Comparison of ENCODE assay signal across 9 cellular contexts in genomic region chr19:5718032-5718578, GRCh38. TPM values are rescaled to one million over a fixed set of nuclear protein-coding genes. Genes with fewer than 3 reads are reported as not detected.
DNase-seq lines count a peak whose midpoint lies in the region; ATAC-seq, FAIRE-seq and TF ChIP-seq lines count a peak whose summit lies in the region.
"Had no signal": no experiment of that assay in that cellular context is flagged by ENCODE, and none has a peak within 500 bp of the region (broad histone marks: within the 10 kb centered on the region; RNA-seq: fewer than 3 reads in every experiment).

No MANE protein-coding gene starts in this region.

- H3K27me3 ChIP-seq in BE2C = no peaks in the 10 kb centered on the region
- H3K27me3 ChIP-seq in ascending aorta = no peaks in the 10 kb centered on the region

- FAIRE-seq in H54 (lab: Jason Lieb, UNC) = no peak
- FAIRE-seq: colon had no signal

- no peak for TF ChIP-seq POLR2A in H54 (IDR thresholded peaks at IDR 0.05; ENCODE audit: low read depth, low read length)

- H3K36me3 Mint-ChIP-seq in naive B cell = no peaks in the 10 kb centered on the region

- ATAC-seq in naive B cell (ENCODE audit: low read depth in 2 of 2) = no peak

- TF ChIP-seq CTCF in BE2C (IDR thresholded peaks at IDR 0.05; ENCODE audit: low read depth, low read length) = no peak
- TF ChIP-seq CTCF in ascending aorta (IDR thresholded peaks at IDR 0.05) = no peak

- peaks cover 30% of the 10 kb centered on the region for H3K36me3 ChIP-seq in BE2C
- peaks cover 9 to 14% of the 10 kb centered on the region in 2 donors for H3K36me3 ChIP-seq in ascending aorta

- no peaks in the 10 kb centered on the region for H3K27me3 Mint-ChIP-seq in naive B cell

- peaks cover 10 to 33% (median 21%) of the 10 kb centered on the region in 3 donors for H3K4me1 Mint-ChIP-seq in naive B cell

- H3K9me3 ChIP-seq in BE2C (no peaks in the 10 kb centered on the region), ascending aorta (no peaks in the 10 kb centered on the region)

- H3K4me1 ChIP-seq in BE2C (no peaks in the 10 kb centered on the region), ascending aorta (peaks cover 5 to 13% of the 10 kb centered on the region in 2 donors)

- DNase-seq in BE2C (no peak), M059J (ENCODE audit: low read depth) (peak; percentile 54), ascending aorta (ENCODE audit: low spot score in 2 of 2) (no peak), naive B cell (no peak), NCI-H1436 treated with DMSO at 0.1 percent for 48 hours (lab: John Stamatoyannopoulos, UW) (no peak), H54 (ENCODE audit: insufficient read length, low spot score) (no peak), NCI-H2081 (lab: John Stamatoyannopoulos, UW) (no peak), NCI-H510A (lab: John Stamatoyannopoulos, UW) (no peak)

- H3K27ac Mint-ChIP-seq in naive B cell = peak overlapping the region; percentile 87 to 98 (median 97)

- intact Hi-C loops in ascending aorta (cut with DNase I) = no loop called here

- H3K9me3 Mint-ChIP-seq in naive B cell = no peaks in the 10 kb centered on the region

- H3K4me3 ChIP-seq in BE2C (ENCODE audit: low read depth, low read length) (peak overlapping the region; percentile 100), ascending aorta (peak overlapping the region; percentile 68 to 99)

- no peak overlapping the region for H3K27ac ChIP-seq in ascending aorta

- peak overlapping the region in 7 of 8 donors; percentile 70 to 98 (median 95) for H3K4me3 Mint-ChIP-seq in naive B cell

RNA-seq across cellular contexts. Expression of gene LONP1, which starts 1.8 kb away (rescaled TPM):
- 761 TPM for polyA plus RNA-seq in BE2C (2012; ENCODE audit: insufficient read depth, insufficient read length, low read depth)
- 53.1 and 71.2 TPM in 2 replicates for total RNA-seq in M059J (2014; rRNA removed; shearing (Covaris generic))
- 60.0 TPM for total RNA-seq in ascending aorta
- polyA plus RNA-seq in naive B cell (ENCODE audit: low read depth in 6 of 6) = 10 to 100 TPM; 16.7 to 40.6 (median 21.7) TPM

RNA-seq across cellular contexts. Expression of gene CATSPERD, which starts 2.3 kb away (rescaled TPM):
- not detected for polyA plus RNA-seq in BE2C (2012; ENCODE audit: insufficient read depth, insufficient read length, low read depth)
- total RNA-seq in M059J (2014; rRNA removed; shearing (Covaris generic)) = not detected in 2 replicates
- not detected for total RNA-seq in ascending aorta
- not detected for polyA plus RNA-seq in naive B cell (ENCODE audit: low read depth in 6 of 6)

RNA-seq across cellular contexts. Expression of gene RPL36, which starts 28.0 kb away (rescaled TPM):
- 4,760 TPM for polyA plus RNA-seq in BE2C (2012; ENCODE audit: insufficient read depth, insufficient read length, low read depth)
- total RNA-seq in M059J (2014; rRNA removed; shearing (Covaris generic)) = 734 and 1,196 TPM in 2 replicates
- 885 TPM for total RNA-seq in ascending aorta
- polyA plus RNA-seq in naive B cell (ENCODE audit: low read depth in 6 of 6) = 1,000 to 10,000 TPM; 1,207 to 2,143 (median 1,738) TPM

RNA-seq across cellular contexts. Expression of gene HSD11B1L, which starts 37.3 kb away (rescaled TPM):
- 12.8 TPM for polyA plus RNA-seq in BE2C (2012; ENCODE audit: insufficient read depth, insufficient read length, low read depth)
- 10.7 and 13.7 TPM in 2 replicates for total RNA-seq in M059J (2014; rRNA removed; shearing (Covaris generic))
- 116 TPM for total RNA-seq in ascending aorta
- 1 to 10 TPM; 1.1 to 6.5 (median 2.6) TPM for polyA plus RNA-seq in naive B cell (ENCODE audit: low read depth in 6 of 6)

RNA-seq across cellular contexts. Expression of gene MICOS13, which starts 37.8 kb away (rescaled TPM):
- polyA plus RNA-seq in BE2C (2012; ENCODE audit: insufficient read depth, insufficient read length, low read depth) = 300 TPM
- total RNA-seq in M059J (2014; rRNA removed; shearing (Covaris generic)) = 46.6 and 47.0 TPM in 2 replicates
- 75.6 TPM for total RNA-seq in ascending aorta
- 100 to 1,000 TPM in 2 of 6 donors, 10 to 100 TPM in 4; 74.0 to 101 (median 86.6) TPM for polyA plus RNA-seq in naive B cell (ENCODE audit: low read depth in 6 of 6)
